In the genomic region with DNA sequence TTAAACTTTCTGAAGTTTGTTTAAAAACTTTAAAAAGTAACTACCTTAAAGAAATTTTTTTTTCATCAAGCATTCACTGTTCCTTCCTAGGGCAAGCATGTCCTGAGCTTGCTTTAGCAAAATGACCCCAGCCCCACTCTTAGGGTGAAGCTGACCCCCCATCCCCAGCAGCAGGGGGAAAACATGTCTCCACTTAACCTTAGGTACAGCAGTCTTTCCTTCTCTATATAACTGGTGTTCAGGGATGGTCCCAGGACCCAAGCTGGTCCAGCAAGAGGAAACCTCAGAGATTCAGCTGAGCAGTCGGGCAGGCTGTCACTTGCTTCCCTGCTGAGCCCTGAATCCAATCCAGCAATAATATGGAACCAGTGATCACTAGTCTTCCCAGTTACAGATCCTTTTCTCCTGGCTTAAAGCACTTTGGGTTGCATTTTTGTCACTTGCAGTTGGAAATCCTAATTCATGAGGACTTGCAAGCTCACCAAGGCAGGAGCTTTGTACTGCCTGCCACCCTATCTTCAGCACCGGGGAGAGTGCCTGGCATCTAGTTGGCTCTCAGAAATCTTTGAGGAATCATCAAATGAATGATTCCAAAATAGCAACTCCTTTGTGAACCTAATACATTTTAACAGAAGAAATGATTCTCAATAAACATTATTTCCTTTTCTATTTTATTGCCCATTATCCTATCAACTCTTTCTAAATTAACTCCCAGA, we compare ENCODE assay signal across 16 cellular contexts.
DNase-seq lines count a peak whose midpoint lies in the region; ATAC-seq and TF ChIP-seq lines count a peak whose summit lies in the region.
"Had no signal": no experiment of that assay in that cellular context is flagged by ENCODE, and none has a peak within 500 bp of the region (broad histone marks: within the 10 kb centered on the region; RNA-seq: fewer than 3 reads in every experiment).

No MANE protein-coding gene starts in this region.

- no peak overlapping the region for H3K27ac ChIP-seq in gastroesophageal sphincter
- H3K27ac ChIP-seq: C4-2B had no signal

- in situ Hi-C loops in G401 (cut with HindIII; ENCODE audit: low sequenced_read_pairs) = no loop called here

- no peak for TF ChIP-seq RAD21 in Ishikawa (IDR thresholded peaks at IDR 0.05; ENCODE audit: low read depth)

- no peak overlapping the region for H3K27ac Mint-ChIP-seq in osteocyte (ENCODE audit: unreplicated experiment)
- H3K27ac Mint-ChIP-seq: CD4-positive, alpha-beta T cell had no signal

- TF ChIP-seq EP300 in Ishikawa (IDR thresholded peaks at IDR 0.05; ENCODE audit: borderline replicate concordance) = no peak
- no peak for TF ChIP-seq EP300 in gastroesophageal sphincter (IDR thresholded peaks at IDR 0.05)

- no peaks in the 10 kb centered on the region for H3K36me3 ChIP-seq in gastroesophageal sphincter

- WGBS in gastroesophageal sphincter (ENCODE audit: low coverage in 1 of 2), 2 donors = 58 to 67% methylated on average over 2 of the region's 2 CpGs

- DNase-seq in G401 (ENCODE audit: low spot score) = peak; percentile 32
- DNase-seq in ecto neural progenitor cell (ENCODE audit: low spot score) = peak; percentile 23
- DNase-seq in osteocyte (ENCODE audit: extremely low spot score, unreplicated experiment) = peak; percentile 60
- no peak for DNase-seq in NCI-H446 (lab: John Stamatoyannopoulos, UW)
- DNase-seq in T-helper 9 cell = no peak
- DNase-seq: AML-193; Caco-2; CD4-positive, alpha-beta T cell; GDM1; GOT3; H7 had no signal

- H3K36me3 Mint-ChIP-seq in osteocyte (ENCODE audit: unreplicated experiment) = no peaks in the 10 kb centered on the region

- H3K27me3 Mint-ChIP-seq in osteocyte (ENCODE audit: unreplicated experiment) = peaks cover 17% of the 10 kb centered on the region

- ATAC-seq in HG03520 (IDR thresholded peaks at IDR 0.05; ENCODE audit: unreplicated experiment) (no peak), gastroesophageal sphincter (no peak)
- ATAC-seq: HCT116 had no signal

- H3K9me3 Mint-ChIP-seq in osteocyte (ENCODE audit: unreplicated experiment) = no peaks in the 10 kb centered on the region
- H3K9me3 Mint-ChIP-seq: CD4-positive, alpha-beta T cell had no signal

- TF ChIP-seq POLR2A in gastroesophageal sphincter (IDR thresholded peaks at IDR 0.05) = no peak

- H3K4me1 Mint-ChIP-seq in osteocyte (ENCODE audit: unreplicated experiment) = no peaks in the 10 kb centered on the region

- no peak overlapping the region for H3K4me3 ChIP-seq in gastroesophageal sphincter

- H3K9me3 ChIP-seq in gastroesophageal sphincter = no peaks in the 10 kb centered on the region

- H3K27me3 ChIP-seq in gastroesophageal sphincter = peaks cover 33% of the 10 kb centered on the region

- TF ChIP-seq CTCF in osteocyte (IDR thresholded peaks at IDR 0.05) (no peak), gastroesophageal sphincter (IDR thresholded peaks at IDR 0.05) (no peak)

- no peaks in the 10 kb centered on the region for H3K4me1 ChIP-seq in gastroesophageal sphincter
- H3K4me1 ChIP-seq: Caco-2 had no signal

- no peak overlapping the region for H3K4me3 Mint-ChIP-seq in osteocyte (ENCODE audit: unreplicated experiment)
- H3K4me3 Mint-ChIP-seq: CD4-positive, alpha-beta T cell had no signal

TF ChIP-seq in Ishikawa, 13 proteins besides CTCF, POLR2A, EP300 and RAD21:
- no peak for TF ChIP-seq TAF1 (IDR thresholded peaks at IDR 0.05; ENCODE audit: low read depth)
- TF ChIP-seq, protein P1, sequence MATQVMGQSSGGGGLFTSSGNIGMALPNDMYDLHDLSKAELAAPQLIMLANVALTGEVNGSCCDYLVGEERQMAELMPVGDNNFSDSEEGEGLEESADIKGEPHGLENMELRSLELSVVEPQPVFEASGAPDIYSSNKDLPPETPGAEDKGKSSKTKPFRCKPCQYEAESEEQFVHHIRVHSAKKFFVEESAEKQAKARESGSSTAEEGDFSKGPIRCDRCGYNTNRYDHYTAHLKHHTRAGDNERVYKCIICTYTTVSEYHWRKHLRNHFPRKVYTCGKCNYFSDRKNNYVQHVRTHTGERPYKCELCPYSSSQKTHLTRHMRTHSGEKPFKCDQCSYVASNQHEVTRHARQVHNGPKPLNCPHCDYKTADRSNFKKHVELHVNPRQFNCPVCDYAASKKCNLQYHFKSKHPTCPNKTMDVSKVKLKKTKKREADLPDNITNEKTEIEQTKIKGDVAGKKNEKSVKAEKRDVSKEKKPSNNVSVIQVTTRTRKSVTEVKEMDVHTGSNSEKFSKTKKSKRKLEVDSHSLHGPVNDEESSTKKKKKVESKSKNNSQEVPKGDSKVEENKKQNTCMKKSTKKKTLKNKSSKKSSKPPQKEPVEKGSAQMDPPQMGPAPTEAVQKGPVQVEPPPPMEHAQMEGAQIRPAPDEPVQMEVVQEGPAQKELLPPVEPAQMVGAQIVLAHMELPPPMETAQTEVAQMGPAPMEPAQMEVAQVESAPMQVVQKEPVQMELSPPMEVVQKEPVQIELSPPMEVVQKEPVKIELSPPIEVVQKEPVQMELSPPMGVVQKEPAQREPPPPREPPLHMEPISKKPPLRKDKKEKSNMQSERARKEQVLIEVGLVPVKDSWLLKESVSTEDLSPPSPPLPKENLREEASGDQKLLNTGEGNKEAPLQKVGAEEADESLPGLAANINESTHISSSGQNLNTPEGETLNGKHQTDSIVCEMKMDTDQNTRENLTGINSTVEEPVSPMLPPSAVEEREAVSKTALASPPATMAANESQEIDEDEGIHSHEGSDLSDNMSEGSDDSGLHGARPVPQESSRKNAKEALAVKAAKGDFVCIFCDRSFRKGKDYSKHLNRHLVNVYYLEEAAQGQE (IDR thresholded peaks at IDR 0.05; ENCODE audit: low read depth) = peak; percentile 68

Comparison
In these comparisons a context has a peak if more than half of its experiments do, and no peak if none do; other contexts are left out.
1. DNase-seq: peak in G401 (single experiment), ecto neural progenitor cell (single experiment) and osteocyte (single experiment); none in NCI-H446 (0 of 2) and T-helper 9 cell (single experiment).